10 cellular contexts compared by ENCODE assay signal in the genomic region with DNA sequence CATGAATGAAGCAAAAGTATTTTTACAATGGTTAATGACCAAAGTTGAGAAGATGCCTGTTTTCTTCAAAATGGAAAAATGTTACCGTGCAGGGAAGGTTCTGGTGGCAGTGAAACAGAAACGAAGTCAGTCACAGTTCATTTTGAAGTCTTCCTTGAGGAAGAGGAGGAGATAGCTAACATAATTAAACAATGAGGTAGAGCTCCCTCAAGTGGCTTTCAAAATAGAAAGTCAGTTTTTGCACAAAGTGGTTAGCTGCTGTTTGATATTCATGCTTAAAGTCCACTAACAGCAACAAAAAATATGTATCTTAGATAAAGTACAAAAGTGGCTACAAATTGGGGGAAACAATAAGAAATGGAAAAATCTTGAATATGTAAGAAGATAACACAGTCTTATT.
DNase-seq lines count a peak whose midpoint lies in the region; ATAC-seq and TF ChIP-seq lines count a peak whose summit lies in the region.
"Had no signal": no experiment of that assay in that cellular context is flagged by ENCODE, and none has a peak within 500 bp of the region (broad histone marks: within the 10 kb centered on the region; RNA-seq: fewer than 3 reads in every experiment).

No MANE protein-coding gene starts in this region.

- CTCF ChIA-PET in activated CD8-positive, alpha-beta memory T cell treated with anti-CD3 and anti-CD28 coated beads, Interleukin-2, amount 10 ng/mL, durations not matched to agents 7 days and 5 days (lab: Charles Lee), result interaction anchor here (0.7 to 1.6 kb wide), 12 partner anchors 35 to 965 kb away, joined by 3 to 12 read pairs (median 4); no protein-coding TSS in a partner anchor

- ATAC-seq in activated CD8-positive, alpha-beta memory T cell treated with anti-CD3 and anti-CD28 coated beads, Interleukin-2, amount 10 ng/mL, durations not matched to agents 7 days and 5 days, result peak; percentile 53
- no peak for ATAC-seq in omental fat pad (ENCODE audit: low FRiP score)

- H3K9me3 Mint-ChIP-seq in activated CD8-positive, alpha-beta memory T cell treated with anti-CD3 and anti-CD28 coated beads, Interleukin-2, amount 10 ng/mL, durations not matched to agents 7 days and 5 days (ENCODE audit: low read depth), result no peaks in the 10 kb centered on the region

- TF ChIP-seq CTCF in epithelial cell of esophagus (IDR thresholded peaks at IDR 0.05; ENCODE audit: insufficient read depth, low read depth, low read length, missing control alignments), result peak; percentile 40
- TF ChIP-seq CTCF in GM20000 (IDR thresholded peaks at IDR 0.05; ENCODE audit: extremely low read depth, missing control alignments), result no peak
- no peak for TF ChIP-seq CTCF in omental fat pad (IDR thresholded peaks at IDR 0.05)

- H3K4me1 Mint-ChIP-seq in activated CD8-positive, alpha-beta memory T cell treated with anti-CD3 and anti-CD28 coated beads, Interleukin-2, amount 10 ng/mL, durations not matched to agents 7 days and 5 days, result peaks cover 6% of the 10 kb centered on the region

- no peaks in the 10 kb centered on the region for H3K36me3 Mint-ChIP-seq in activated CD8-positive, alpha-beta memory T cell treated with anti-CD3 and anti-CD28 coated beads, Interleukin-2, amount 10 ng/mL, durations not matched to agents 7 days and 5 days

- DNase-seq in activated CD8-positive, alpha-beta memory T cell treated with anti-CD3 and anti-CD28 coated beads, Interleukin-2, amount 10 ng/mL, durations not matched to agents 7 days and 5 days, result no peak
- DNase-seq in activated CD8-positive, alpha-beta memory T cell treated with anti-CD3 and anti-CD28 coated beads, Interleukin-2, amount 50 U/mL, for 4 hours, result no peak
- DNase-seq in NCI-H460 (ENCODE audit: extremely low read depth, low read depth) (peak; percentile 11), epithelial cell of esophagus (ENCODE audit: low read depth) (peak; percentile 31), smooth muscle cell of the brain vasculature (ENCODE audit: low read depth, low spot score) (peak; percentile 13), GM20000 (ENCODE audit: low spot score) (no peak), NCI-H2081 treated with DMSO at 0.1 percent for 48 hours (lab: John Stamatoyannopoulos, UW) (no peak), omental fat pad (ENCODE audit: low spot score) (no peak)
- DNase-seq: upper lobe of left lung had no signal

- H3K4me3 ChIP-seq in epithelial cell of esophagus (ENCODE audit: low read length), result no peak overlapping the region
- H3K4me3 ChIP-seq: lung, upper lobe of left lung had no signal

- H3K4me3 Mint-ChIP-seq in activated CD8-positive, alpha-beta memory T cell treated with anti-CD3 and anti-CD28 coated beads, Interleukin-2, amount 10 ng/mL, durations not matched to agents 7 days and 5 days, result peak overlapping the region; percentile 19

- peaks cover 3% of the 10 kb centered on the region for H3K27me3 Mint-ChIP-seq in activated CD8-positive, alpha-beta memory T cell treated with anti-CD3 and anti-CD28 coated beads, Interleukin-2, amount 10 ng/mL, durations not matched to agents 7 days and 5 days

- no peak overlapping the region for H3K27ac Mint-ChIP-seq in activated CD8-positive, alpha-beta memory T cell treated with anti-CD3 and anti-CD28 coated beads, Interleukin-2, amount 10 ng/mL, durations not matched to agents 7 days and 5 days

Comparison
In these comparisons a context has a peak if more than half of its experiments do, and no peak if none do; other contexts are left out.
1. DNase-seq: peak in NCI-H460 (single experiment), epithelial cell of esophagus (single experiment) and smooth muscle cell of the brain vasculature (single experiment); none in activated CD8-positive, alpha-beta memory T cell treated with anti-CD3 and anti-CD28 coated beads, Interleukin-2, amount 10 ng/mL, durations not matched to agents 7 days and 5 days (single experiment), activated CD8-positive, alpha-beta memory T cell treated with anti-CD3 and anti-CD28 coated beads, Interleukin-2, amount 50 U/mL, for 4 hours (single experiment), GM20000 (single experiment), NCI-H2081 treated with DMSO at 0.1 percent for 48 hours (single experiment) and omental fat pad (single experiment).